8 cellular contexts compared by ENCODE assay signal in genomic region chr12:121110211-121110940, GRCh38. TPM values are rescaled to one million over a fixed set of nuclear protein-coding genes. Genes with fewer than 3 reads are reported as not detected.
DNase-seq lines count a peak whose midpoint lies in the region; ATAC-seq and TF ChIP-seq lines count a peak whose summit lies in the region.

No MANE protein-coding gene starts in this region.

- H3K27ac Mint-ChIP-seq in T-helper 17 cell, result no peak overlapping the region

- DNase-seq in D341Med (ENCODE audit: low spot score), result peak; percentile 64
- peak; percentile 16 for DNase-seq in NCI-H1092 treated with DMSO at 0.1 percent for 48 hours (lab: John Stamatoyannopoulos, UW)
- peak; percentile 35 to 46 (median 36) for DNase-seq in T-helper 17 cell
- DNase-seq in astrocyte of the cerebellum (ENCODE audit: low read depth), result peak; percentile 42
- DNase-seq in iPS DF 4.7 (ENCODE audit: extremely low read depth, low spot score), result peak; percentile 71
- peak; percentile 46 to 57 for DNase-seq in stimulated activated CD4-positive, alpha-beta T cell treated with anti-CD3 and anti-CD28 coated beads, Interleukin-12 subunit alpha, Interleukin-12 subunit beta, amount 100 ng/mL, for 24 hours (ENCODE audit: low read depth in 2 of 2)

- H3K36me3 Mint-ChIP-seq in T-helper 17 cell (ENCODE audit: low read depth), result no peaks in the 10 kb centered on the region

- peaks cover 7% of the 10 kb centered on the region for H3K4me1 Mint-ChIP-seq in T-helper 17 cell

- in situ Hi-C loops in astrocyte of the cerebellum (cut with HindIII; ENCODE audit: low sequenced_read_pairs), result no loop called here

- H3K4me3 Mint-ChIP-seq in T-helper 17 cell, result no peak overlapping the region

- no peaks in the 10 kb centered on the region for H3K27me3 Mint-ChIP-seq in T-helper 17 cell

- no peaks in the 10 kb centered on the region for H3K9me3 ChIP-seq in T-helper 17 cell (ENCODE audit: control insufficient read depth, low read length, poor library complexity, severe bottlenecking)

- TF ChIP-seq CTCF in astrocyte of the cerebellum (IDR thresholded peaks at IDR 0.05; ENCODE audit: low read depth, low read length, missing control alignments), result peak; percentile 95

- H3K4me3 ChIP-seq in astrocyte of the cerebellum (ENCODE audit: low read depth, low read length), result no peak overlapping the region

- ATAC-seq in GM21447 (IDR thresholded peaks at IDR 0.05; ENCODE audit: unreplicated experiment) (peak; percentile 65), T-helper 17 cell (peak; percentile 78), HG03520 (IDR thresholded peaks at IDR 0.05; ENCODE audit: unreplicated experiment) (no peak)

RNA-seq across cellular contexts. Expression of gene P2RX7, which starts 22.3 kb away (rescaled TPM):
- total RNA-seq in T-helper 17 cell, result 10 to 100 TPM in 1 of 2 donors, 1 to 10 TPM in 1; 6.3 to 10.4 TPM

Comparison
In these comparisons a context has a peak if more than half of its experiments do, and no peak if none do; other contexts are left out.
1. DNase-seq: peak in every context shown above with its lines; median percentile 71 in iPS DF 4.7; 64 in D341Med; 52 in stimulated activated CD4-positive, alpha-beta T cell treated with anti-CD3 and anti-CD28 coated beads, Interleukin-12 subunit alpha, Interleukin-12 subunit beta, amount 100 ng/mL, for 24 hours; 42 in astrocyte of the cerebellum; 36 in T-helper 17 cell; 16 in NCI-H1092 treated with DMSO at 0.1 percent for 48 hours.